ENCODE assay signal across 14 cellular contexts in genomic region chr16:85601730-85602401, GRCh38. TPM values are rescaled to one million over a fixed set of nuclear protein-coding genes. Genes with fewer than 3 reads are reported as not detected.
DNase-seq lines count a peak whose midpoint lies in the region; FAIRE-seq and TF ChIP-seq lines count a peak whose summit lies in the region.
"Had no signal": no experiment of that assay in that cellular context is flagged by ENCODE, and none has a peak within 500 bp of the region (broad histone marks: within the 10 kb centered on the region; RNA-seq: fewer than 3 reads in every experiment).

No MANE protein-coding gene starts in this region.

- intact Hi-C loops in activated naive CD4-positive, alpha-beta T cell treated with anti-CD3 and anti-CD28 coated beads for 36 hours (cut with micrococcal nuclease) = no loop called here
- intact Hi-C loops in vagina (cut with DNase I) = no loop called here

- no peaks in the 10 kb centered on the region for H3K9me3 Mint-ChIP-seq in activated naive CD4-positive, alpha-beta T cell treated with anti-CD3 and anti-CD28 coated beads for 36 hours
- no peaks in the 10 kb centered on the region for H3K9me3 Mint-ChIP-seq in activated naive CD4-positive, alpha-beta T cell treated with anti-CD3 and anti-CD28 coated beads, Interleukin-2, amount 10 ng/mL, durations not matched to agents 7 days and 5 days
- H3K9me3 Mint-ChIP-seq: activated CD4-positive, alpha-beta T cell treated with anti-CD3 and anti-CD28 coated beads, Interleukin-2, amount 10 ng/mL, durations not matched to agents 24 days and 14 days had no signal

- H3K9ac ChIP-seq in H1 (replicated peaks in 1 of 4; ENCODE audit: extremely low read depth in 1 of 4, low read depth in 3 of 4, low read length in 3 of 4) (no peak overlapping the region), neural cell (ENCODE audit: low read length) (peak overlapping the region; percentile 12)

- H3K4me3 ChIP-seq in H1 (ENCODE audit: extremely low read depth in 1 of 4, insufficient read depth in 2 of 4, low read depth in 3 of 4, low read length in 4 of 4) (no peak overlapping the region), neural cell (ENCODE audit: low read length) (no peak overlapping the region), vagina (no peak overlapping the region), osteoblast (ENCODE audit: insufficient read depth, low read length) (no peak overlapping the region)

- no peaks in the 10 kb centered on the region for H4K20me1 ChIP-seq in H1 (replicated peaks in 1 of 2; ENCODE audit: control insufficient read depth in 1 of 2, insufficient read depth in 2 of 2, low read length in 2 of 2)
- H4K20me1 ChIP-seq in neural cell (ENCODE audit: insufficient read depth) = peaks cover 4% of the 10 kb centered on the region
- H4K20me1 ChIP-seq in osteoblast (ENCODE audit: insufficient read depth, low read length) = peaks cover 91% of the 10 kb centered on the region

- POLR2A ChIA-PET in H1 (lab: Charles Lee; ENCODE audit: partially characterized antibody) = interaction anchor here (0.7 to 6.0 kb wide), 11 partner anchors 8 to 109 kb away, joined by 3 to 28 read pairs (median 5); partner anchors contain the start of gene GSE1

- TF ChIP-seq POLR2A in H1 (IDR thresholded peaks at IDR 0.05; ENCODE audit: control extremely low read depth in 1 of 2, low read depth in 2 of 2, low read length in 2 of 2) = no peak
- TF ChIP-seq POLR2A in vagina (IDR thresholded peaks at IDR 0.05) = no peak
- TF ChIP-seq POLR2A in erythroblast (IDR thresholded peaks at IDR 0.05; ENCODE audit: low read length) = no peak

- H3K9me3 ChIP-seq in H1 (ENCODE audit: insufficient read depth in 2 of 2, low read depth in 1 of 2, low read length in 1 of 2) (no peaks in the 10 kb centered on the region), neural cell (ENCODE audit: low read length) (no peaks in the 10 kb centered on the region), vagina (no peaks in the 10 kb centered on the region), osteoblast (ENCODE audit: low read depth, low read length) (no peaks in the 10 kb centered on the region)

- H3K14ac ChIP-seq in H1 (ENCODE audit: insufficient read length) = no peak overlapping the region

- H3K18ac ChIP-seq in H1 (ENCODE audit: extremely low read depth, low read length) = peak overlapping the region; percentile 87

- H3K56ac ChIP-seq in H1 (replicated peaks; ENCODE audit: insufficient read length, low read depth, low read length) = no peak overlapping the region

- H4K8ac ChIP-seq in H1 (ENCODE audit: extremely low read depth, insufficient read depth, low read length) = no peak overlapping the region; the same call in 1 of the 2 replicates

- H3K79me1 ChIP-seq in H1 (ENCODE audit: low read depth, low read length) = peaks cover 4% of the 10 kb centered on the region

- peaks cover 1% of the 10 kb centered on the region; the same call in 1 of the 2 replicates for H3K23me2 ChIP-seq in H1 (ENCODE audit: low read depth, low read length)

- H3K36me3 ChIP-seq in H1 (ENCODE audit: control insufficient read depth in 2 of 4, insufficient read depth in 4 of 4, low read length in 3 of 4) = no peaks in the 10 kb centered on the region; a peak in 1 of 8 replicates
- H3K36me3 ChIP-seq in neural cell (ENCODE audit: insufficient read depth, low read length) = no peaks in the 10 kb centered on the region
- no peaks in the 10 kb centered on the region for H3K36me3 ChIP-seq in vagina
- no peaks in the 10 kb centered on the region for H3K36me3 ChIP-seq in osteoblast (ENCODE audit: insufficient read depth, low read length)

- H3K27me3 ChIP-seq in H1 (replicated peaks in 1 of 4; ENCODE audit: control insufficient read depth in 3 of 4, extremely low read depth in 1 of 4, insufficient read depth in 3 of 4, low read length in 3 of 4) (no peaks in the 10 kb centered on the region), neural cell (ENCODE audit: insufficient read depth, low read depth, low read length) (no peaks in the 10 kb centered on the region), vagina (no peaks in the 10 kb centered on the region), osteoblast (ENCODE audit: insufficient read depth, low read length) (no peaks in the 10 kb centered on the region)

- DNase-seq in activated naive CD4-positive, alpha-beta T cell treated with anti-CD3 and anti-CD28 coated beads for 36 hours = no peak
- DNase-seq in activated naive CD4-positive, alpha-beta T cell treated with anti-CD3 and anti-CD28 coated beads, Interleukin-2, amount 10 ng/mL, durations not matched to agents 7 days and 5 days = no peak
- DNase-seq in H1 (ENCODE audit: low read depth in 1 of 2, low spot score in 2 of 2) (peak in 1 of 2 experiments; percentile 66), vagina (ENCODE audit: extremely low spot score in 2 of 2) (no peak), erythroblast (lab: John Stamatoyannopoulos, UW) (no peak), SW480 (ENCODE audit: low spot score) (no peak), osteoblast (ENCODE audit: insufficient read length, low spot score, missing footprints) (no peak)
- DNase-seq: activated CD4-positive, alpha-beta T cell treated with anti-CD3 and anti-CD28 coated beads, Interleukin-2, amount 10 ng/mL, durations not matched to agents 24 days and 14 days; activated gamma-delta T cell; foreskin melanocyte; NCI-H1105; NK-92 treated with Interleukin-12 subunit alpha and Interleukin-12 subunit beta, amount 100 ng/mL, for 24 hours had no signal

- H2BK15ac ChIP-seq in H1 (ENCODE audit: low read length) = no peak overlapping the region

- peak overlapping the region; percentile 4 for H4K91ac ChIP-seq in H1 (replicated peaks; ENCODE audit: insufficient read length, low read length)

- 60% methylated on average over 23 of the region's 30 CpGs; no CpG with 5 or more reads in 1 of the 2 experiments for WGBS in H1 (ENCODE audit: extremely low coverage in 1 of 2, insufficient coverage in 1 of 2, insufficient read length in 1 of 2, insufficient replicate concordance in 2 of 2, low coverage in 1 of 2, low lambda C conversion rate in 2 of 2, missing lambda C conversion rate in 1 of 2), 2 experiments

- H3F3A ChIP-seq in neural cell (ENCODE audit: insufficient read depth, low read length, poor library complexity, severe bottlenecking) = no peaks in the 10 kb centered on the region

- no peaks in the 10 kb centered on the region for H3K36me3 Mint-ChIP-seq in activated naive CD4-positive, alpha-beta T cell treated with anti-CD3 and anti-CD28 coated beads for 36 hours (ENCODE audit: low read depth)
- H3K36me3 Mint-ChIP-seq in activated naive CD4-positive, alpha-beta T cell treated with anti-CD3 and anti-CD28 coated beads, Interleukin-2, amount 10 ng/mL, durations not matched to agents 7 days and 5 days = no peaks in the 10 kb centered on the region

- H3K4me3 Mint-ChIP-seq in activated naive CD4-positive, alpha-beta T cell treated with anti-CD3 and anti-CD28 coated beads for 36 hours = no peak overlapping the region
- no peak overlapping the region for H3K4me3 Mint-ChIP-seq in activated naive CD4-positive, alpha-beta T cell treated with anti-CD3 and anti-CD28 coated beads, Interleukin-2, amount 10 ng/mL, durations not matched to agents 7 days and 5 days
- H3K4me3 Mint-ChIP-seq: activated CD4-positive, alpha-beta T cell treated with anti-CD3 and anti-CD28 coated beads, Interleukin-2, amount 10 ng/mL, durations not matched to agents 24 days and 14 days had no signal

- H2BK5ac ChIP-seq in H1 (ENCODE audit: low read depth, low read length) = peak overlapping the region; percentile 83

- no peaks in the 10 kb centered on the region for H3K4me1 Mint-ChIP-seq in activated naive CD4-positive, alpha-beta T cell treated with anti-CD3 and anti-CD28 coated beads for 36 hours (ENCODE audit: low read depth)
- H3K4me1 Mint-ChIP-seq in activated naive CD4-positive, alpha-beta T cell treated with anti-CD3 and anti-CD28 coated beads, Interleukin-2, amount 10 ng/mL, durations not matched to agents 7 days and 5 days = peaks cover 2% of the 10 kb centered on the region
- H3K4me1 Mint-ChIP-seq: activated CD4-positive, alpha-beta T cell treated with anti-CD3 and anti-CD28 coated beads, Interleukin-2, amount 10 ng/mL, durations not matched to agents 24 days and 14 days had no signal

- CTCF ChIA-PET in activated naive CD4-positive, alpha-beta T cell treated with anti-CD3 and anti-CD28 coated beads for 36 hours (lab: Charles Lee) = no interaction called here
- CTCF ChIA-PET in activated naive CD4-positive, alpha-beta T cell treated with anti-CD3 and anti-CD28 coated beads, Interleukin-2, amount 10 ng/mL, durations not matched to agents 7 days and 5 days (lab: Charles Lee) = interaction anchor here (1.0 kb wide), 1 partner anchor 14 kb away, joined by 3 read pairs; no protein-coding TSS in a partner anchor
- CTCF ChIA-PET in H1 (lab: Charles Lee; ENCODE audit: partially characterized antibody) = interaction anchor here (0.6 to 5.5 kb wide), 23 partner anchors 8 to 186 kb away, joined by 3 to 26 read pairs (median 4); no protein-coding TSS in a partner anchor

- no peak overlapping the region for H4K5ac ChIP-seq in H1 (ENCODE audit: insufficient read length, low read depth, low read length)

- TF ChIP-seq EP300 in H1 (IDR thresholded peaks at IDR 0.05; ENCODE audit: borderline replicate concordance in 1 of 2, low read depth in 2 of 2, low read length in 2 of 2) = no peak
- no peak for TF ChIP-seq EP300 in neural cell (conservative IDR thresholded peaks at IDR 0.05; ENCODE audit: poor library complexity, severe bottlenecking)

- no peak overlapping the region for H3K27ac ChIP-seq in H1 (ENCODE audit: low read depth, low read length)
- no peak overlapping the region for H3K27ac ChIP-seq in neural cell (ENCODE audit: low read length)
- H3K27ac ChIP-seq in vagina = peak overlapping the region; percentile 48
- H3K27ac ChIP-seq in osteoblast (ENCODE audit: low read depth, low read length) = no peak overlapping the region

- H2BK12ac ChIP-seq in H1 (ENCODE audit: low read depth, low read length) = peak overlapping the region; percentile 87

- H3K27ac Mint-ChIP-seq in activated naive CD4-positive, alpha-beta T cell treated with anti-CD3 and anti-CD28 coated beads for 36 hours = peak overlapping the region; percentile 46
- no peak overlapping the region for H3K27ac Mint-ChIP-seq in activated naive CD4-positive, alpha-beta T cell treated with anti-CD3 and anti-CD28 coated beads, Interleukin-2, amount 10 ng/mL, durations not matched to agents 7 days and 5 days
- H3K27ac Mint-ChIP-seq: activated CD4-positive, alpha-beta T cell treated with anti-CD3 and anti-CD28 coated beads, Interleukin-2, amount 10 ng/mL, durations not matched to agents 24 days and 14 days had no signal

- no peak for FAIRE-seq in H1 (lab: Jason Lieb, UNC)
- FAIRE-seq: colon had no signal

- H2AFZ ChIP-seq in H1 (ENCODE audit: low read length) (no peak overlapping the region), neural cell (ENCODE audit: low read depth, low read length) (no peak overlapping the region), osteoblast (ENCODE audit: low read length) (no peak overlapping the region)

- TF ChIP-seq RAD21 in H1 (IDR thresholded peaks at IDR 0.05 in 1 of 2, conservative IDR thresholded peaks at IDR 0.05 in 1 of 2; ENCODE audit: low read depth in 2 of 2, low read length in 2 of 2) (no peak), neural cell (conservative IDR thresholded peaks at IDR 0.05) (no peak)

- peak overlapping the region; percentile 23 to 47; a peak in 3 of 4 replicates for H3K4me2 ChIP-seq in H1 (ENCODE audit: insufficient read depth in 1 of 2, low read depth in 2 of 2, low read length in 2 of 2)
- no peak overlapping the region for H3K4me2 ChIP-seq in neural cell (ENCODE audit: low read length)
- H3K4me2 ChIP-seq in osteoblast (ENCODE audit: insufficient read depth, low read length) = no peak overlapping the region

- H3K27me3 Mint-ChIP-seq in activated naive CD4-positive, alpha-beta T cell treated with anti-CD3 and anti-CD28 coated beads for 36 hours (ENCODE audit: low read depth) = no peaks in the 10 kb centered on the region
- peaks cover under 1% of the 10 kb centered on the region for H3K27me3 Mint-ChIP-seq in activated naive CD4-positive, alpha-beta T cell treated with anti-CD3 and anti-CD28 coated beads, Interleukin-2, amount 10 ng/mL, durations not matched to agents 7 days and 5 days
- H3K27me3 Mint-ChIP-seq: activated CD4-positive, alpha-beta T cell treated with anti-CD3 and anti-CD28 coated beads, Interleukin-2, amount 10 ng/mL, durations not matched to agents 24 days and 14 days had no signal

- peak overlapping the region; percentile 86; the same call in 1 of the 2 replicates for H2AK5ac ChIP-seq in H1 (ENCODE audit: low read depth, low read length)

- H3K23ac ChIP-seq in H1 (ENCODE audit: insufficient read length) = no peak overlapping the region

- H2BK120ac ChIP-seq in H1 (replicated peaks; ENCODE audit: low read depth, low read length) = no peak overlapping the region

- peak overlapping the region; percentile 36 for H3K4ac ChIP-seq in H1 (replicated peaks; ENCODE audit: insufficient read length, low read depth, low read length)

- no peaks in the 10 kb centered on the region for H3K9me2 ChIP-seq in neural cell (ENCODE audit: insufficient read depth, low read length)

- H3K79me2 ChIP-seq in H1 (ENCODE audit: control insufficient read depth in 1 of 2, insufficient read depth in 2 of 2, low read length in 2 of 2) = peaks cover 0 to 29% of the 10 kb centered on the region in 2 experiments; a peak in 2 of 4 replicates
- H3K79me2 ChIP-seq in neural cell (replicated peaks; ENCODE audit: insufficient read depth, low read length) = peaks cover 94% of the 10 kb centered on the region
- H3K79me2 ChIP-seq in osteoblast (ENCODE audit: insufficient read depth, low read length) = peaks cover 78% of the 10 kb centered on the region

- no peak for TF ChIP-seq CTCF in H1 (IDR thresholded peaks at IDR 0.05; ENCODE audit: control extremely low read depth in 1 of 3, insufficient read depth in 1 of 3, low read depth in 1 of 3, low read length in 3 of 3)
- TF ChIP-seq CTCF in neural cell (IDR thresholded peaks at IDR 0.05; ENCODE audit: poor library complexity, severe bottlenecking) = no peak
- TF ChIP-seq CTCF in vagina (IDR thresholded peaks at IDR 0.05) = no peak
- TF ChIP-seq CTCF in osteoblast (IDR thresholded peaks at IDR 0.05; ENCODE audit: extremely low read depth, low read depth, low read length) = no peak

- peak overlapping the region; percentile 21; the same call in 1 of the 2 replicates for H2BK20ac ChIP-seq in H1 (ENCODE audit: low read length)

- peaks cover 10 to 58% (median 46%) of the 10 kb centered on the region in 4 experiments for H3K4me1 ChIP-seq in H1 (replicated peaks in 1 of 4; ENCODE audit: control insufficient read depth in 3 of 4, insufficient read depth in 4 of 4, low read length in 3 of 4)
- peaks cover 59% of the 10 kb centered on the region for H3K4me1 ChIP-seq in vagina
- H3K4me1 ChIP-seq in osteoblast (ENCODE audit: insufficient read depth, low read length) = peaks cover 2% of the 10 kb centered on the region

RNA-seq across cellular contexts. Expression of gene GSE1, which starts 11.3 kb away (rescaled TPM):
- 10 to 100 TPM in 1 of 2 experiments, 1 to 10 TPM in 1; 8.6 to 10.1 TPM for total RNA-seq in activated naive CD4-positive, alpha-beta T cell treated with anti-CD3 and anti-CD28 coated beads for 36 hours
- 65.6 and 66.2 TPM in 2 replicates for total RNA-seq in H1 (2021; fragmentation: NEBNext Ultra II Directional; extraction: Animal tissue kit (Norgen Biotek cat#: 25700))
- polyA plus RNA-seq in H1 (2011; rRNA removed) (26.0 and 40.0 TPM in 2 replicates), neural cell (35.6 and 38.3 TPM in 2 replicates)
- polyA plus RNA-seq in H1 (2011; cell fraction: cytosol; rRNA removed) = 26.5 TPM
- polyA plus RNA-seq in H1 (2011; cell fraction: nucleus; rRNA removed) = 123 TPM
- 42.4 to 51.0 TPM (median 44.8 TPM) in 4 replicates for polyA plus RNA-seq in H1 (2012, experiment 1 of 2)
- 18.4 TPM for polyA plus RNA-seq in H1 (2012, experiment 2 of 2)
- 30.0 TPM for polyA plus RNA-seq in H1 (2013, experiment 1 of 2)
- 30.1 TPM for polyA plus RNA-seq in H1 (2013, experiment 2 of 2)
- 35.8 and 37.6 TPM in 2 replicates for polyA minus RNA-seq in H1 (2011; rRNA and poly(A)+ RNA removed)
- polyA minus RNA-seq in H1 (2011; cell fraction: cytosol; rRNA and poly(A)+ RNA removed) = 76.6 TPM
- polyA minus RNA-seq in H1 (2011; cell fraction: nucleus; rRNA and poly(A)+ RNA removed) = 93.7 TPM
- polyA minus RNA-seq in neural cell = 65.7 and 89.0 TPM in 2 replicates
- total RNA-seq in vagina (80.8 TPM), osteoblast (49.6 and 55.7 TPM in 2 replicates)

Comparison
In these comparisons a context has a peak if more than half of its experiments do, and no peak if none do; other contexts are left out.
1. H3K4me2 ChIP-seq: peak in H1 (2 of 2); none in neural cell (single experiment) and osteoblast (single experiment).